Comparison of ENCODE assay signal across 8 cellular contexts in genomic region chr19:56566904-56567273, GRCh38. TPM values are rescaled to one million over a fixed set of nuclear protein-coding genes. Genes with fewer than 3 reads are reported as not detected.
DNase-seq lines count a peak whose midpoint lies in the region; ATAC-seq, FAIRE-seq and TF ChIP-seq lines count a peak whose summit lies in the region.

No MANE protein-coding gene starts in this region.

- H3K36me3 ChIP-seq in stomach: peaks cover 11 to 62% (median 37%) of the 10 kb centered on the region in 4 donors

- H3K36me3 Mint-ChIP-seq in activated CD4-positive, alpha-beta T cell treated with anti-CD3 and anti-CD28 coated beads for 36 hours (ENCODE audit: low read depth): peaks cover 69% of the 10 kb centered on the region
- peaks cover 37 to 78% (median 53%) of the 10 kb centered on the region in 3 donors for H3K36me3 Mint-ChIP-seq in naive thymus-derived CD8-positive, alpha-beta T cell

- TF ChIP-seq EP300 in stomach (IDR thresholded peaks at IDR 0.05): no peak

- DNase-seq in D721Med (ENCODE audit: insufficient read length, low spot score) (peak; percentile 24), HuH-7.5 (ENCODE audit: low spot score) (peak; percentile 33), epithelial cell of prostate (ENCODE audit: low read depth, low spot score) (no peak), stomach (peak; percentile 46), H4 (ENCODE audit: low spot score) (no peak)
- peak; percentile 72 for DNase-seq in activated CD4-positive, alpha-beta T cell treated with anti-CD3 and anti-CD28 coated beads for 36 hours
- peak in 3 of 10 donors; percentile 4 to 24 (median 17) for DNase-seq in naive thymus-derived CD8-positive, alpha-beta T cell

- TF ChIP-seq POLR2A in stomach (IDR thresholded peaks at IDR 0.05): no peak

- TF ChIP-seq CTCF in D721Med (IDR thresholded peaks at IDR 0.05; ENCODE audit: insufficient read depth, missing control alignments) (no peak), stomach (IDR thresholded peaks at IDR 0.05) (no peak)

- H3K27ac Mint-ChIP-seq in activated CD4-positive, alpha-beta T cell treated with anti-CD3 and anti-CD28 coated beads for 36 hours: peak overlapping the region; percentile 92
- H3K27ac Mint-ChIP-seq in naive thymus-derived CD8-positive, alpha-beta T cell: peak overlapping the region; percentile 79 to 95 (median 91)

- peaks cover 44 to 94% (median 66%) of the 10 kb centered on the region in 4 donors for H3K9me3 ChIP-seq in stomach

- H3K27ac ChIP-seq in epithelial cell of prostate (peak overlapping the region; percentile 56), stomach (peak overlapping the region; percentile 81 to 87 (median 83))

- CTCF ChIA-PET in activated CD4-positive, alpha-beta T cell treated with anti-CD3 and anti-CD28 coated beads for 36 hours (lab: Charles Lee): no interaction called here

- peak; percentile 31 for ATAC-seq in GM21423 (IDR thresholded peaks at IDR 0.05; ENCODE audit: unreplicated experiment)
- ATAC-seq in activated CD4-positive, alpha-beta T cell treated with anti-CD3 and anti-CD28 coated beads for 36 hours: peak; percentile 57
- peak; percentile 49 to 51 for ATAC-seq in naive thymus-derived CD8-positive, alpha-beta T cell

- H3K4me1 ChIP-seq in stomach: peaks cover 0 to 20% (median 15%) of the 10 kb centered on the region in 4 donors

- peak overlapping the region; percentile 81 to 97 (median 87) for H3K4me3 ChIP-seq in stomach

- no peak for FAIRE-seq in D721Med (lab: Jason Lieb, UNC)

- peak overlapping the region; percentile 88 for H3K4me3 Mint-ChIP-seq in activated CD4-positive, alpha-beta T cell treated with anti-CD3 and anti-CD28 coated beads for 36 hours
- peak overlapping the region; percentile 92 to 99 (median 94) for H3K4me3 Mint-ChIP-seq in naive thymus-derived CD8-positive, alpha-beta T cell

- WGBS in stomach, 5 donors: 0 to 5% (median 2%) methylated on average over 15 to 23 of the region's 23 CpGs

- H3K27me3 Mint-ChIP-seq in activated CD4-positive, alpha-beta T cell treated with anti-CD3 and anti-CD28 coated beads for 36 hours: no peaks in the 10 kb centered on the region
- H3K27me3 Mint-ChIP-seq in naive thymus-derived CD8-positive, alpha-beta T cell: no peaks in the 10 kb centered on the region

- H3K9me3 Mint-ChIP-seq in activated CD4-positive, alpha-beta T cell treated with anti-CD3 and anti-CD28 coated beads for 36 hours (ENCODE audit: low read depth): peaks cover 53% of the 10 kb centered on the region
- H3K9me3 Mint-ChIP-seq in naive thymus-derived CD8-positive, alpha-beta T cell: peaks cover 6 to 95% (median 37%) of the 10 kb centered on the region in 9 donors

- intact Hi-C loops in activated CD4-positive, alpha-beta T cell treated with anti-CD3 and anti-CD28 coated beads for 36 hours (cut with DNase I, micrococcal nuclease): loop anchor here (1.0 to 2.0 kb wide), 9 partner anchors 28 to 426 kb away; partner anchors contain the start of genes ZFP28 (in 2 of the 2), ZNF71 (in 2 of the 2), ZNF444 (in 1 of the 2) and ZNF471 (in 1 of the 2)
- intact Hi-C loops in stomach (cut with DNase I; ENCODE audit: low total_unique reads): no loop called here

- POLR2A ChIA-PET in activated CD4-positive, alpha-beta T cell treated with anti-CD3 and anti-CD28 coated beads for 36 hours (lab: Charles Lee): no interaction called here
- POLR2A ChIA-PET in naive thymus-derived CD8-positive, alpha-beta T cell (lab: Charles Lee): interaction anchor here (0.6 to 1.7 kb wide), 2 partner anchors 27 to 28 kb away, joined by 3 to 4 read pairs; partner anchors contain the start of gene ZNF71

- peaks cover 16% of the 10 kb centered on the region for H3K4me1 Mint-ChIP-seq in activated CD4-positive, alpha-beta T cell treated with anti-CD3 and anti-CD28 coated beads for 36 hours
- peaks cover 2 to 24% (median 18%) of the 10 kb centered on the region in 4 donors for H3K4me1 Mint-ChIP-seq in naive thymus-derived CD8-positive, alpha-beta T cell

- H3K27me3 ChIP-seq in stomach: no peaks in the 10 kb centered on the region

RNA-seq across cellular contexts. Expression of gene ZNF470, which starts 0.4 kb away (rescaled TPM):
- 1 to 10 TPM; 5.0 to 5.6 TPM for total RNA-seq in activated CD4-positive, alpha-beta T cell treated with anti-CD3 and anti-CD28 coated beads for 36 hours
- 1 to 10 TPM; 8.5 to 9.0 TPM for total RNA-seq in naive thymus-derived CD8-positive, alpha-beta T cell
- polyA plus RNA-seq in naive thymus-derived CD8-positive, alpha-beta T cell: 1 to 10 TPM; 1.7 to 3.4 (median 1.8) TPM
- 1 to 10 TPM; 1.0 to 5.4 (median 1.8) TPM for total RNA-seq in stomach
- polyA plus RNA-seq in stomach: 1 to 10 TPM; 1.1 to 4.3 (median 1.4) TPM
- 0.68 and 1.6 TPM in 2 replicates for total RNA-seq in H4 (2014; rRNA removed; shearing (Covaris generic))

RNA-seq across cellular contexts. Expression of gene ZFP28, which starts 28.1 kb away (rescaled TPM):
- 1 to 10 TPM; 3.1 to 4.4 TPM for total RNA-seq in activated CD4-positive, alpha-beta T cell treated with anti-CD3 and anti-CD28 coated beads for 36 hours
- total RNA-seq in naive thymus-derived CD8-positive, alpha-beta T cell: 10 to 100 TPM; 11.7 to 13.3 TPM
- polyA plus RNA-seq in naive thymus-derived CD8-positive, alpha-beta T cell: 1 to 10 TPM in 2 of 3 donors, under 1 TPM in 1; 0.93 to 2.8 (median 1.7) TPM
- total RNA-seq in stomach: 10 to 100 TPM in 2 of 5 donors, 1 to 10 TPM in 3; 3.2 to 83.4 (median 9.9) TPM
- 1 to 10 TPM; 1.6 to 3.5 (median 3.1) TPM for polyA plus RNA-seq in stomach
- total RNA-seq in H4 (2014; rRNA removed; shearing (Covaris generic)): 3.9 and 4.7 TPM in 2 replicates

RNA-seq across cellular contexts. Expression of gene ZNF71, which starts 28.2 kb away (rescaled TPM):
- total RNA-seq in activated CD4-positive, alpha-beta T cell treated with anti-CD3 and anti-CD28 coated beads for 36 hours: 1 to 10 TPM; 4.4 to 4.6 TPM
- 1 to 10 TPM; 7.9 to 9.3 TPM for total RNA-seq in naive thymus-derived CD8-positive, alpha-beta T cell
- 1 to 10 TPM; 6.3 to 9.8 (median 6.9) TPM for polyA plus RNA-seq in naive thymus-derived CD8-positive, alpha-beta T cell
- 10 to 100 TPM in 2 of 5 donors, 1 to 10 TPM in 2, not detected in 1; 6.6 to 18.2 (median 11.0) TPM for total RNA-seq in stomach
- polyA plus RNA-seq in stomach: 1 to 10 TPM; 2.1 to 3.1 (median 2.8) TPM
- 11.5 and 13.2 TPM in 2 replicates for total RNA-seq in H4 (2014; rRNA removed; shearing (Covaris generic))

RNA-seq across cellular contexts. Expression of gene ZNF471, which starts 59.2 kb away (rescaled TPM):
- total RNA-seq in activated CD4-positive, alpha-beta T cell treated with anti-CD3 and anti-CD28 coated beads for 36 hours: 1 to 10 TPM; 1.4 to 1.5 TPM
- 10 to 100 TPM; 10.6 to 10.8 TPM for total RNA-seq in naive thymus-derived CD8-positive, alpha-beta T cell
- under 1 TPM in 2 of 3 donors, not detected in 1; 0.61 to 0.89 TPM for polyA plus RNA-seq in naive thymus-derived CD8-positive, alpha-beta T cell
- total RNA-seq in stomach: 1 to 10 TPM in 4 of 5 donors, under 1 TPM in 1; 0.58 to 9.7 (median 1.8) TPM
- 1 to 10 TPM in 2 of 3 donors, under 1 TPM in 1; 1.00 to 2.8 (median 1.8) TPM for polyA plus RNA-seq in stomach
- total RNA-seq in H4 (2014; rRNA removed; shearing (Covaris generic)): 1.4 and 1.6 TPM in 2 replicates

Comparison
In these comparisons a context has a peak if more than half of its experiments do, and no peak if none do; other contexts are left out.
1. DNase-seq: peak in D721Med (single experiment), HuH-7.5 (single experiment), activated CD4-positive, alpha-beta T cell treated with anti-CD3 and anti-CD28 coated beads for 36 hours (single experiment) and stomach (single experiment); none in epithelial cell of prostate (single experiment) and H4 (single experiment).
2. Peak in every context shown above with its lines, with median percentiles within 50 percentile points of each other: ATAC-seq.